1 cellular context compared by ENCODE assay signal in genomic region chr2:112629823-112630222, GRCh38.
TF ChIP-seq lines count a peak whose summit lies in the region.

No MANE protein-coding gene starts in this region.

TF ChIP-seq in IMR-90, 13 proteins besides CTCF, POLR2A, EP300 and RAD21:
- no peak for TF ChIP-seq USF2 (IDR thresholded peaks at IDR 0.05; ENCODE audit: low read depth, low read length)
- TF ChIP-seq MXI1 (IDR thresholded peaks at IDR 0.05; ENCODE audit: borderline replicate concordance, low read depth, low read length), result no peak
- TF ChIP-seq RFX5 (IDR thresholded peaks at IDR 0.05; ENCODE audit: low read depth, low read length), result no peak
- no peak for TF ChIP-seq FOS (IDR thresholded peaks at IDR 0.05; ENCODE audit: low read depth, low read length)
- no peak for TF ChIP-seq ELK1 (IDR thresholded peaks at IDR 0.05; ENCODE audit: borderline replicate concordance, low read depth, low read length)
- no peak for TF ChIP-seq NFE2L2 (IDR thresholded peaks at IDR 0.05; ENCODE audit: low read depth, low read length)
- no peak for TF ChIP-seq RCOR1 (IDR thresholded peaks at IDR 0.05; ENCODE audit: insufficient replicate concordance, low read length)
- no peak for TF ChIP-seq SMC3 (IDR thresholded peaks at IDR 0.05; ENCODE audit: low read depth, low read length)
- TF ChIP-seq BHLHE40 (IDR thresholded peaks at IDR 0.05; ENCODE audit: low read depth, low read length), result no peak
- no peak for TF ChIP-seq CEBPB (IDR thresholded peaks at IDR 0.05; ENCODE audit: low read depth, low read length)
- TF ChIP-seq CHD1 (IDR thresholded peaks at IDR 0.05; ENCODE audit: low read depth, low read length), result no peak
